In the genomic region with DNA sequence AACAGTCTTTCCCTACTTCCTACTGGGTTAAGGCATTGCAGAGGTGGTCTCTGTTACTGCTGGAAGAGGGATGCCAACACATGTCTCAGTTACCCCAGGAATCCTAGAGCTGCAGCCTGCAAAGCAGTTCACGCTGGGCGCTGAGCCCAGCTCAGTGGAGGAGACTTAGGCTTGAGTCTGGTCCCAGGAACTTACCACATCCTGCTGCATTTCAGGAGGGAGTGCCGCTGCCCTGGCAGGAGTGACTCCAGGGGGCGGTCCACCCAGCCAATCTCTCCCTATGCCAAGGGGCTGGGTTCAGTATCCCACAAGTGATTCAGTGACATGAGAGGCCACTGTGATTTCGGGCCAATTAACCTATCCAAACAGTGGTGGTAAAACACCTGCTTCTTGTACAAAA, we compare ENCODE assay signal across 13 cellular contexts. TPM values are rescaled to one million over a fixed set of nuclear protein-coding genes. Genes with fewer than 3 reads are reported as not detected.
DNase-seq lines count a peak whose midpoint lies in the region; ATAC-seq lines count a peak whose summit lies in the region.
"Had no signal": no experiment of that assay in that cellular context is flagged by ENCODE, and none has a peak within 500 bp of the region (broad histone marks: within the 10 kb centered on the region; RNA-seq: fewer than 3 reads in every experiment).

No MANE protein-coding gene starts in this region.

- H3K27ac Mint-ChIP-seq in central memory CD8-positive, alpha-beta T cell (ENCODE audit: low read depth), result no peak overlapping the region
- H3K27ac Mint-ChIP-seq: activated naive CD4-positive, alpha-beta T cell treated with anti-CD3 and anti-CD28 coated beads for 36 hours had no signal

- H3K4me3 Mint-ChIP-seq in central memory CD8-positive, alpha-beta T cell, result peak overlapping the region; percentile 18
- H3K4me3 Mint-ChIP-seq: activated naive CD4-positive, alpha-beta T cell treated with anti-CD3 and anti-CD28 coated beads for 36 hours had no signal

- peaks cover 13% of the 10 kb centered on the region for H3K36me3 Mint-ChIP-seq in central memory CD8-positive, alpha-beta T cell (ENCODE audit: insufficient read depth)

- ATAC-seq in central memory CD8-positive, alpha-beta T cell (replicated peaks; ENCODE audit: extremely low read depth, poor library complexity, severe bottlenecking), result no peak
- peak; percentile 34 for ATAC-seq in sciatic nerve
- no peak for ATAC-seq in HG03097 (IDR thresholded peaks at IDR 0.05; ENCODE audit: low FRiP score, unreplicated experiment)

- peak; percentile 77 for DNase-seq in EL
- peak; percentile 65 for DNase-seq in NCI-H2196 (lab: John Stamatoyannopoulos, UW; ENCODE audit: unreplicated experiment)
- DNase-seq in central memory CD8-positive, alpha-beta T cell (ENCODE audit: low spot score in 2 of 2), result no peak
- DNase-seq in sciatic nerve (ENCODE audit: low spot score), result no peak
- no peak for DNase-seq in HT-29 (ENCODE audit: low spot score)
- DNase-seq in NCI-H1092 treated with DMSO at 0.1 percent for 48 hours (lab: John Stamatoyannopoulos, UW), result no peak
- DNase-seq: activated CD4-positive, alpha-beta T cell treated with anti-CD3 and anti-CD28 coated beads, Interleukin-2, amount 50 U/mL, for 1 hour; activated naive CD4-positive, alpha-beta T cell treated with anti-CD3 and anti-CD28 coated beads for 36 hours; Karpas-422; NCI-H524 treated with DMSO at 0.1 percent for 48 hours had no signal

- H3K9me3 Mint-ChIP-seq in central memory CD8-positive, alpha-beta T cell, result no peaks in the 10 kb centered on the region
- H3K9me3 Mint-ChIP-seq: activated naive CD4-positive, alpha-beta T cell treated with anti-CD3 and anti-CD28 coated beads for 36 hours had no signal

- H3K27me3 Mint-ChIP-seq in central memory CD8-positive, alpha-beta T cell, result no peaks in the 10 kb centered on the region

- intact Hi-C loops in sciatic nerve (cut with DNase I), result no loop called here

- peaks cover 27% of the 10 kb centered on the region for H3K4me1 Mint-ChIP-seq in central memory CD8-positive, alpha-beta T cell

RNA-seq across cellular contexts. Expression of a gene that starts 7.6 kb away (rescaled TPM):
- 0.13 TPM for total RNA-seq in sciatic nerve
- total RNA-seq in HT-29 (2014; rRNA removed; shearing (Covaris generic)), result not detected in 2 replicates
- total RNA-seq: dermis microvascular lymphatic vessel endothelial cell had no signal

RNA-seq across cellular contexts. Expression of a gene that starts 8.0 kb away (rescaled TPM):
- total RNA-seq in sciatic nerve, result 10.3 TPM
- total RNA-seq in HT-29 (2014; rRNA removed; shearing (Covaris generic)), result 45.5 and 49.6 TPM in 2 replicates

RNA-seq across cellular contexts. Expression of a gene that starts 11.6 kb away (rescaled TPM):
- total RNA-seq in sciatic nerve, result 6.8 TPM
- 14.3 and 18.9 TPM in 2 replicates for total RNA-seq in HT-29 (2014; rRNA removed; shearing (Covaris generic))

RNA-seq across cellular contexts. Expression of a gene that starts 16.7 kb away (rescaled TPM):
- 0.80 TPM for total RNA-seq in sciatic nerve
- total RNA-seq in HT-29 (2014; rRNA removed; shearing (Covaris generic)), result 0.26 and 0.28 TPM in 2 replicates
- total RNA-seq: dermis microvascular lymphatic vessel endothelial cell, mononuclear cell had no signal

RNA-seq across cellular contexts. Expression of a gene that starts 55.0 kb away (rescaled TPM):
- total RNA-seq in sciatic nerve, result 22.6 TPM
- total RNA-seq in HT-29 (2014; rRNA removed; shearing (Covaris generic)), result not detected in 2 replicates

Comparison
In these comparisons a context has a peak if more than half of its experiments do, and no peak if none do; other contexts are left out.
1. DNase-seq: peak in EL (single experiment) and NCI-H2196 (single experiment); none in central memory CD8-positive, alpha-beta T cell (0 of 2), sciatic nerve (single experiment), HT-29 (single experiment) and NCI-H1092 treated with DMSO at 0.1 percent for 48 hours (single experiment).